8 cellular contexts compared by ENCODE assay signal in the genomic region with DNA sequence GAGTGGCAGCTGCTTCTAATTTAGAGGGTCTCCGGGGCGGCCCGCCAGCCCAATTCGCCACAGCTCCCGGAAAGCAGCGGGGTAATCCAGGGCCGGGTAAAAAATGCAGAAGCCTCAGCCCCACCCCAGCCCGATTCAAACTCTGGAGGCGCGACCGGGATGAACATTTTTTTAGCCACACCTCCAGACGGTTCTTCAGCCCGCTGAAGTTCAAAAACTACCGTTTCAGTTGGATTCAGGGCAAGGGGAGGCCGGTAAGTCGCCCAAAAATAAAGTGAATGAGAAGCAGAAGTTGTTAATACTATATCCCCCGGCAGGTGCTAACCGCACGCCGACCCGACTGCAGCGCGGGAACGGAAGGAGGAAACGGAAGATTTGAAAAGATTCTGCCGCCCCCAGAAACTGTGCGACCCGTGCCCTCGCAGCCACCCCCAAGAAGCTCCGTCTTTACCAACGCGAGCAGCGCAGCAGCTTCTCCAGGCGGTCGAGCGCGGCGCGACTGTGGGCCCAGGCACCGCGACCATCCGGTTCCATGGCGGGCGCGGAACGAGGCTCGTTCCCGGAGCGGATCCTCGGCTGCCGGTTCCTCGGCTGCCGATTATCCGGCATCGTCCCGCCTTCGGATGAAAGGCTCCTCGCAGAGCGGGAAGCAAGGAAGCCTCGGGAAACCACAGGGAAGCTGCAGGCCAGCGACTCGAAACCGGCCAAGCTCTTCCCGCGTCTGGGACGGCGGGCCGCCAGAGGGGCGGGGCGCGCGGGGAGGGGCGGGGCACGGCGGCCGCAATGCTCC. TPM values are rescaled to one million over a fixed set of nuclear protein-coding genes. Genes with fewer than 3 reads are reported as not detected.
DNase-seq lines count a peak whose midpoint lies in the region; ATAC-seq and TF ChIP-seq lines count a peak whose summit lies in the region.

Gene BARD1, minus strand, starts transcription at position 723 of the 790 bp plus-strand sequence. Its CDS starts 114 bp downstream, at position 609.

- peaks cover 5% of the 10 kb centered on the region for H3K27me3 Mint-ChIP-seq in central memory CD8-positive, alpha-beta T cell

- H3K27me3 ChIP-seq in kidney epithelial cell (ENCODE audit: control insufficient read depth, insufficient read depth, low read length), result no peaks in the 10 kb centered on the region

- peaks cover 9% of the 10 kb centered on the region for H3K36me3 Mint-ChIP-seq in central memory CD8-positive, alpha-beta T cell (ENCODE audit: insufficient read depth)

- DNase-seq in NAMALWA (ENCODE audit: low spot score), result peak; percentile 86
- DNase-seq in UCSD-AML1 (lab: John Stamatoyannopoulos, UW; ENCODE audit: unreplicated experiment), result peak; percentile 70
- DNase-seq in central memory CD8-positive, alpha-beta T cell (ENCODE audit: low spot score in 2 of 2), result peak; percentile 33 to 48
- no peak for DNase-seq in kidney epithelial cell (ENCODE audit: low read depth)
- peak; percentile 29 to 36 for DNase-seq in stimulated activated CD4-positive, alpha-beta T cell treated with anti-CD3 and anti-CD28 coated beads, Interleukin-1b, Interleukin-23, amount 100 ng/mL, for 4 hours (ENCODE audit: low read depth in 2 of 2)
- DNase-seq in GOT3 (lab: John Stamatoyannopoulos, UW), result no peak

- no peaks in the 10 kb centered on the region for H3K36me3 ChIP-seq in kidney epithelial cell (ENCODE audit: control insufficient read depth, insufficient read depth, low read length)

- ATAC-seq in GM18498 (IDR thresholded peaks at IDR 0.05; ENCODE audit: unreplicated experiment) (peak; percentile 28), HG02571 (IDR thresholded peaks at IDR 0.05; ENCODE audit: unreplicated experiment) (peak; percentile 20)
- peak; percentile 44 for ATAC-seq in central memory CD8-positive, alpha-beta T cell (replicated peaks; ENCODE audit: extremely low read depth, poor library complexity, severe bottlenecking)

- H3K9me3 Mint-ChIP-seq in central memory CD8-positive, alpha-beta T cell, result no peaks in the 10 kb centered on the region

- TF ChIP-seq CTCF in kidney epithelial cell (IDR thresholded peaks at IDR 0.05; ENCODE audit: insufficient read depth, low read length, poor library complexity, severe bottlenecking), result no peak

- H3K4me3 ChIP-seq in kidney epithelial cell (ENCODE audit: low read depth, low read length), result peak within 1 kb of the TSS; percentile 71

- peaks cover 32% of the 10 kb centered on the region for H3K4me1 Mint-ChIP-seq in central memory CD8-positive, alpha-beta T cell

- peak within 1 kb of the TSS; percentile 95 for H3K4me3 Mint-ChIP-seq in central memory CD8-positive, alpha-beta T cell

- peak within 1 kb of the TSS; percentile 94 for H3K27ac Mint-ChIP-seq in central memory CD8-positive, alpha-beta T cell (ENCODE audit: low read depth)

RNA-seq across cellular contexts. Expression of gene BARD1, which starts in this region (rescaled TPM):
- 6.0 and 7.7 TPM in 2 replicates for total RNA-seq in kidney epithelial cell

Comparison
In these comparisons a context has a peak if more than half of its experiments do, and no peak if none do; other contexts are left out.
1. DNase-seq: peak in NAMALWA (single experiment), UCSD-AML1 (single experiment), central memory CD8-positive, alpha-beta T cell (2 of 2) and stimulated activated CD4-positive, alpha-beta T cell treated with anti-CD3 and anti-CD28 coated beads, Interleukin-1b, Interleukin-23, amount 100 ng/mL, for 4 hours (2 of 2); none in kidney epithelial cell (single experiment) and GOT3 (single experiment).
2. Peak in every context shown above with its lines, with median percentiles within 50 percentile points of each other: ATAC-seq.